In genomic region chr13:98478134-98479129, GRCh38 we compare ENCODE assay signal across 8 cellular contexts.
A peak's percentile ranks its signal among the peaks of the same experiment; 100 is the strongest.
DNase-seq lines count a peak whose midpoint lies in the region; ATAC-seq and TF ChIP-seq lines count a peak whose summit lies in the region.

No MANE protein-coding gene starts in this region.

- intact Hi-C loops in CD14-positive monocyte (cut with micrococcal nuclease) = loop anchor here (5.0 to 10.0 kb wide), 2 partner anchors 44 to 86 kb away; no protein-coding TSS in a partner anchor
- intact Hi-C loops in heart right ventricle (cut with DNase I) = loop anchor here in 2 of 10 donors (5.0 to 10.0 kb wide), 2 partner anchors 96 to 99 kb away; partner anchors contain the start of gene STK24 (in 2 of the 2)

- peaks cover 37% of the 10 kb centered on the region for H3K4me1 Mint-ChIP-seq in CD14-positive monocyte
- H3K4me1 Mint-ChIP-seq in activated naive CD8-positive, alpha-beta T cell (ENCODE audit: low read depth) = peaks cover 67% of the 10 kb centered on the region

- H3K27ac Mint-ChIP-seq in CD14-positive monocyte = peak overlapping the region in 6 of 7 donors; percentile 13 to 86 (median 81)
- peak overlapping the region; percentile 88 for H3K27ac Mint-ChIP-seq in activated naive CD8-positive, alpha-beta T cell

- no peak overlapping the region for H2AFZ ChIP-seq in trophoblast cell (ENCODE audit: insufficient read depth, low read length, poor library complexity)

- H3K27me3 Mint-ChIP-seq in CD14-positive monocyte (ENCODE audit: low read depth in 3 of 3) = peaks cover 0 to 4% (median 1%) of the 10 kb centered on the region in 3 donors
- H3K27me3 Mint-ChIP-seq in activated naive CD8-positive, alpha-beta T cell = no peaks in the 10 kb centered on the region

- peak overlapping the region; percentile 28 for H3K14ac ChIP-seq in trophoblast cell (ENCODE audit: low read length)

- H3K18ac ChIP-seq in trophoblast cell (ENCODE audit: low read length) = peak overlapping the region; percentile 82

- H3K4me1 ChIP-seq in trophoblast cell (ENCODE audit: control insufficient read depth in 1 of 2, insufficient read depth in 2 of 2, low read length in 2 of 2) (peaks cover 29 to 36% of the 10 kb centered on the region in 2 experiments), heart right ventricle (peaks cover 23 to 96% (median 78%) of the 10 kb centered on the region in 9 donors)

- DNase-seq in CD14-positive monocyte (ENCODE audit: low spot score) (no peak), trophoblast cell (no peak), NCI-H1092 (lab: John Stamatoyannopoulos, UW) (no peak), omental fat pad (ENCODE audit: low spot score) (no peak), heart right ventricle (no peak)

- TF ChIP-seq CTCF in CD14-positive monocyte (IDR thresholded peaks at IDR 0.05) (no peak), omental fat pad (IDR thresholded peaks at IDR 0.05) (no peak), heart right ventricle (IDR thresholded peaks at IDR 0.05) (no peak)

- peak; percentile 30 for ATAC-seq in GM19324 (IDR thresholded peaks at IDR 0.05; ENCODE audit: low FRiP score, unreplicated experiment)
- ATAC-seq in HG03469 (IDR thresholded peaks at IDR 0.05; ENCODE audit: unreplicated experiment) = peak; percentile 34
- no peak for ATAC-seq in omental fat pad (ENCODE audit: low FRiP score)
- ATAC-seq in heart right ventricle = no peak

- H3K9me3 ChIP-seq in trophoblast cell (ENCODE audit: insufficient read depth, low read depth, low read length) = no peaks in the 10 kb centered on the region
- no peaks in the 10 kb centered on the region for H3K9me3 ChIP-seq in heart right ventricle

- H3K9me3 Mint-ChIP-seq in CD14-positive monocyte = no peaks in the 10 kb centered on the region
- H3K9me3 Mint-ChIP-seq in activated naive CD8-positive, alpha-beta T cell (ENCODE audit: low read depth) = no peaks in the 10 kb centered on the region

- H3K4me3 Mint-ChIP-seq in CD14-positive monocyte = no peak overlapping the region
- H3K4me3 Mint-ChIP-seq in activated naive CD8-positive, alpha-beta T cell = peak overlapping the region; percentile 57

- no CpG with 5 or more reads among the region's 18 CpGs for WGBS in trophoblast cell (ENCODE audit: extremely low coverage, insufficient coverage, insufficient read length)
- 71 to 75% methylated on average over 18 of the region's 18 CpGs for WGBS in heart right ventricle, 2 donors

- H3K36me3 ChIP-seq in trophoblast cell (ENCODE audit: control insufficient read depth in 1 of 2, insufficient read depth in 2 of 2, low read length in 2 of 2) (peaks cover 11% of the 10 kb centered on the region in 2 experiments), heart right ventricle (peaks cover 0 to 23% (median 5%) of the 10 kb centered on the region in 9 donors)

- peak overlapping the region; percentile 72 for H2AK5ac ChIP-seq in trophoblast cell (ENCODE audit: low read length)

- H3K4me3 ChIP-seq in trophoblast cell (ENCODE audit: low read depth, low read length) (no peak overlapping the region), heart right ventricle (no peak overlapping the region)

- H3K27me3 ChIP-seq in trophoblast cell (ENCODE audit: insufficient read depth, low read length) = no peaks in the 10 kb centered on the region
- no peaks in the 10 kb centered on the region for H3K27me3 ChIP-seq in heart right ventricle

- H3K36me3 Mint-ChIP-seq in CD14-positive monocyte = peaks cover 55 to 61% of the 10 kb centered on the region in 2 donors
- peaks cover 14% of the 10 kb centered on the region for H3K36me3 Mint-ChIP-seq in activated naive CD8-positive, alpha-beta T cell

- H3K27ac ChIP-seq in trophoblast cell (ENCODE audit: low read depth, low read length) (no peak overlapping the region), heart right ventricle (no peak overlapping the region)

- H4K12ac ChIP-seq in trophoblast cell (ENCODE audit: low read depth, low read length) = peak overlapping the region; percentile 58

- H3K9ac ChIP-seq in trophoblast cell (ENCODE audit: low read length) = no peak overlapping the region

- H3K79me1 ChIP-seq in trophoblast cell (ENCODE audit: low read length) = peaks cover 12% of the 10 kb centered on the region

- peaks cover 7% of the 10 kb centered on the region for H3K79me2 ChIP-seq in trophoblast cell (ENCODE audit: control insufficient read depth, insufficient read depth, low read length, poor library complexity)

- H3K4ac ChIP-seq in trophoblast cell (ENCODE audit: low read depth, low read length) = peak overlapping the region; percentile 34

- peak overlapping the region; percentile 47 for H4K8ac ChIP-seq in trophoblast cell (ENCODE audit: low read depth, low read length)

- no peak overlapping the region for H3K4me2 ChIP-seq in trophoblast cell (ENCODE audit: low read length)

- H3K23ac ChIP-seq in trophoblast cell (ENCODE audit: low read length) = peak overlapping the region; percentile 34

- peak overlapping the region; percentile 11 for H2BK12ac ChIP-seq in trophoblast cell (ENCODE audit: low read length)

- no peak overlapping the region for H2BK5ac ChIP-seq in trophoblast cell (ENCODE audit: low read depth, low read length, poor library complexity)

- peak overlapping the region; percentile 56 for H4K91ac ChIP-seq in trophoblast cell (ENCODE audit: low read depth, low read length)

- H2BK120ac ChIP-seq in trophoblast cell (ENCODE audit: insufficient read depth, low read length, poor library complexity) = peak overlapping the region; percentile 47

Comparison
In these comparisons a context has a peak if more than half of its experiments do, and no peak if none do; other contexts are left out.
1. ATAC-seq: peak in GM19324 (single experiment) and HG03469 (single experiment); none in omental fat pad (single experiment) and heart right ventricle (0 of 8).